Comparison of ENCODE assay signal across 24 cellular contexts in genomic region chr2:2756886-2757285, GRCh38.
"Had no signal": no experiment of that assay in that cellular context is flagged by ENCODE, and none has a peak within 500 bp of the region (broad histone marks: within the 10 kb centered on the region; RNA-seq: fewer than 3 reads in every experiment).

No MANE protein-coding gene starts in this region.

- ATAC-seq: effector memory CD8-positive, alpha-beta T cell; esophagus mucosa; gastrocnemius medialis; heart right ventricle; left cardiac atrium; left lobe of liver; lower lobe of right lung; mucosa of descending colon had no signal

- H3K27ac Mint-ChIP-seq: effector memory CD8-positive, alpha-beta T cell; endodermal cell; mesothelial cell of epicardium had no signal

- H3K4me1 Mint-ChIP-seq: endodermal cell had no signal

- H3K27me3 Mint-ChIP-seq: effector memory CD8-positive, alpha-beta T cell had no signal

- H3K4me1 ChIP-seq: esophagus squamous epithelium, gastrocnemius medialis, left ventricle myocardium inferior, lower lobe of right lung had no signal

- H3K4me3 Mint-ChIP-seq: effector memory CD8-positive, alpha-beta T cell; endodermal cell; mesothelial cell of epicardium had no signal

- H3K27ac ChIP-seq: coronary artery, dorsolateral prefrontal cortex, epithelial cell of prostate, esophagus squamous epithelium, gastrocnemius medialis, heart right ventricle, left ventricle myocardium inferior, lower lobe of right lung had no signal

- DNase-seq: dermis blood vessel endothelial cell; dorsolateral prefrontal cortex; effector CD4-positive, alpha-beta T cell; effector memory CD8-positive, alpha-beta T cell; endodermal cell; erythroblast; esophagus squamous epithelium; foreskin fibroblast; foreskin melanocyte; gastrocnemius medialis; glutamatergic neuron; head of caudate nucleus; heart right ventricle; hippocampal formation; left cardiac atrium; left ventricle myocardium inferior; lower lobe of right lung; mesenchymal stem cell; mucosa of descending colon had no signal

- H3K27me3 ChIP-seq: dorsolateral prefrontal cortex, esophagus squamous epithelium, gastrocnemius medialis, heart right ventricle had no signal

- H3K9me3 Mint-ChIP-seq: effector memory CD8-positive, alpha-beta T cell had no signal

- H3K36me3 Mint-ChIP-seq: mesothelial cell of epicardium had no signal

- H3K9me3 ChIP-seq: gastrocnemius medialis had no signal

- H3K4me3 ChIP-seq: coronary artery, dorsolateral prefrontal cortex, esophagus squamous epithelium, gastrocnemius medialis, heart right ventricle, left ventricle myocardium inferior, lower lobe of right lung, mucosa of descending colon had no signal

- H3K36me3 ChIP-seq: esophagus squamous epithelium, gastrocnemius medialis, heart right ventricle, left ventricle myocardium inferior, lower lobe of right lung had no signal
